ENCODE assay signal across 8 cellular contexts in genomic region chr2:105873721-105874120, GRCh38.
A peak's percentile ranks its signal among the peaks of the same experiment; 100 is the strongest.
DNase-seq lines count a peak whose midpoint lies in the region; ATAC-seq lines count a peak whose summit lies in the region.

No MANE protein-coding gene starts in this region.

- H3K4me1 Mint-ChIP-seq in stimulated activated effector memory CD8-positive, alpha-beta T cell treated with anti-CD3 and anti-CD28 coated beads, Interleukin-12 subunit alpha, Interleukin-12 subunit beta, amount 100 ng/mL, for 72 hours, result peaks cover 80% of the 10 kb centered on the region

- ATAC-seq in GM21360 (IDR thresholded peaks at IDR 0.05; ENCODE audit: unreplicated experiment), result peak; percentile 91
- peak; percentile 88 for ATAC-seq in HG03521 (IDR thresholded peaks at IDR 0.05; ENCODE audit: unreplicated experiment)
- ATAC-seq in stimulated activated effector memory CD8-positive, alpha-beta T cell treated with anti-CD3 and anti-CD28 coated beads, Interleukin-12 subunit alpha, Interleukin-12 subunit beta, amount 100 ng/mL, for 72 hours, result peak; percentile 96

- DNase-seq in COLO829 (ENCODE audit: low spot score), result peak; percentile 31
- peak; percentile 71 for DNase-seq in activated CD8-positive, alpha-beta memory T cell treated with anti-CD3 and anti-CD28 coated beads, Interleukin-2, amount 50 U/mL, for 4 hours
- DNase-seq in islet precursor cell, result peak; percentile 75
- peak; percentile 55 to 84 for DNase-seq in stimulated activated effector memory CD8-positive, alpha-beta T cell treated with anti-CD3 and anti-CD28 coated beads, Interleukin-12 subunit alpha, Interleukin-12 subunit beta, amount 100 ng/mL, for 72 hours (ENCODE audit: low spot score in 2 of 2)
- DNase-seq in dedifferentiated amniotic fluid mesenchymal stem cell (ENCODE audit: extremely low spot score), result no peak
- no peak for DNase-seq in cortex of kidney (lab: John Stamatoyannopoulos, UW)

- H3K36me3 Mint-ChIP-seq in stimulated activated effector memory CD8-positive, alpha-beta T cell treated with anti-CD3 and anti-CD28 coated beads, Interleukin-12 subunit alpha, Interleukin-12 subunit beta, amount 100 ng/mL, for 72 hours, result peaks cover 66% of the 10 kb centered on the region

- H3K9me3 Mint-ChIP-seq in stimulated activated effector memory CD8-positive, alpha-beta T cell treated with anti-CD3 and anti-CD28 coated beads, Interleukin-12 subunit alpha, Interleukin-12 subunit beta, amount 100 ng/mL, for 72 hours, result no peaks in the 10 kb centered on the region

- H3K4me3 Mint-ChIP-seq in stimulated activated effector memory CD8-positive, alpha-beta T cell treated with anti-CD3 and anti-CD28 coated beads, Interleukin-12 subunit alpha, Interleukin-12 subunit beta, amount 100 ng/mL, for 72 hours, result peak overlapping the region; percentile 46

- peak overlapping the region; percentile 58 for H3K27ac Mint-ChIP-seq in stimulated activated effector memory CD8-positive, alpha-beta T cell treated with anti-CD3 and anti-CD28 coated beads, Interleukin-12 subunit alpha, Interleukin-12 subunit beta, amount 100 ng/mL, for 72 hours

Comparison
In these comparisons a context has a peak if more than half of its experiments do, and no peak if none do; other contexts are left out.
1. DNase-seq: peak in COLO829 (single experiment), activated CD8-positive, alpha-beta memory T cell treated with anti-CD3 and anti-CD28 coated beads, Interleukin-2, amount 50 U/mL, for 4 hours (single experiment), islet precursor cell (single experiment) and stimulated activated effector memory CD8-positive, alpha-beta T cell treated with anti-CD3 and anti-CD28 coated beads, Interleukin-12 subunit alpha, Interleukin-12 subunit beta, amount 100 ng/mL, for 72 hours (2 of 2); none in dedifferentiated amniotic fluid mesenchymal stem cell (single experiment) and cortex of kidney (single experiment).
2. Peak in every context shown above with its lines, with median percentiles within 50 percentile points of each other: ATAC-seq.